Comparison of ENCODE assay signal across 13 cellular contexts in the genomic region with DNA sequence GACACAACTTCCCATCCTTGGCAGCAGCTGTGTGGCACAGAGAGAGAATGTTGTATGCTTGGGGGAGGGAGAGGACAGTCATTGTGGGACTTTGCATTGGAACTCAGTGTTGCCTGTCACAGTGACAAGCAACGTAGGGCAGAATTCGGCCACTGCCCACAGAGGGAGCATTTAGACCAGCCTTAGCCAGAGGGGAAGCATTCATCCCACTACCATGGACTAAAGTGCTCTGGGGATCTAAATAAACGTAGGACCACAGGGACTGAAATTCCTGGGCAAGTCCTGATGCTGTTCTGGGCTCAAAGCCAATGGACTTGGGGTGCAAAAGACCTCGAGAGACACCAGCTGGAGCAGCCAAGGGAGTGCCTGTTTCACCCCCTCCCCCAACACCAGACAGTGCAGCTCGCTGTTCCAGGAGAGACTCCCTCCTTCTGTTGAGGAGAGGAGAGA. TPM values are rescaled to one million over a fixed set of nuclear protein-coding genes. Genes with fewer than 3 reads are reported as not detected.
A peak's percentile ranks its signal among the peaks of the same experiment; 100 is the strongest.
DNase-seq lines count a peak whose midpoint lies in the region; ATAC-seq lines count a peak whose summit lies in the region.
"Had no signal": no experiment of that assay in that cellular context is flagged by ENCODE, and none has a peak within 500 bp of the region (broad histone marks: within the 10 kb centered on the region; RNA-seq: fewer than 3 reads in every experiment).

No MANE protein-coding gene starts in this region.

- ATAC-seq in Right ventricle myocardium superior (ENCODE audit: poor library complexity) (peak; percentile 69), GM21576 (IDR thresholded peaks at IDR 0.05; ENCODE audit: unreplicated experiment) (no peak), HG02885 (IDR thresholded peaks at IDR 0.05; ENCODE audit: poor library complexity, unreplicated experiment) (no peak), GM18520 (IDR thresholded peaks at IDR 0.05; ENCODE audit: unreplicated experiment) (no peak)

- intact Hi-C loops in Right ventricle myocardium superior (cut with DNase I), result no loop called here

- DNase-seq in H4 (ENCODE audit: low spot score), result peak; percentile 4
- DNase-seq in amniotic epithelial cell (ENCODE audit: low read depth), result peak; percentile 23
- DNase-seq in Right ventricle myocardium superior, result peak; percentile 48
- DNase-seq in occipital lobe (lab: John Stamatoyannopoulos, UW), result peak; percentile 69
- DNase-seq in NCI-H2196 treated with DMSO at 0.1 percent for 48 hours (lab: John Stamatoyannopoulos, UW; ENCODE audit: unreplicated experiment), result no peak
- DNase-seq: activated naive CD8-positive, alpha-beta T cell treated with anti-CD3 and anti-CD28 coated beads, Interleukin-2, amount 10 ng/mL, durations not matched to agents 7 days and 5 days; Calu3; kidney glomerular epithelial cell; NCI-H2227 treated with DMSO at 0.1 percent for 48 hours; WERI-Rb-1 had no signal

RNA-seq across cellular contexts. Expression of a gene that starts 44.9 kb away (rescaled TPM):
- not detected in 2 replicates for total RNA-seq in H4 (2014; rRNA removed; shearing (Covaris generic))
- total RNA-seq in Right ventricle myocardium superior (52.9 TPM), occipital lobe (3.9 TPM)
- total RNA-seq: activated naive CD8-positive, alpha-beta T cell treated with anti-CD3 and anti-CD28 coated beads, Interleukin-2, amount 10 ng/mL, durations not matched to agents 7 days and 5 days; Calu3 had no signal

Comparison
In these comparisons a context has a peak if more than half of its experiments do, and no peak if none do; other contexts are left out.
1. RNA of a gene that starts 44.9 kb away (total RNA-seq): 52.9 TPM in Right ventricle myocardium superior (single experiment); 3.9 TPM in occipital lobe (single experiment) and not detected in H4; every median in the first group is over 10 times any median in the second.